In genomic region chr4:109497511-109497910, GRCh38 we compare ENCODE assay signal across 12 cellular contexts.
"Had no signal": no experiment of that assay in that cellular context is flagged by ENCODE, and none has a peak within 500 bp of the region (broad histone marks: within the 10 kb centered on the region; RNA-seq: fewer than 3 reads in every experiment).

No MANE protein-coding gene starts in this region.

- DNase-seq: effector memory CD4-positive, alpha-beta T cell; kidney glomerular epithelial cell; mucosa of descending colon; naive thymus-derived CD8-positive, alpha-beta T cell; posterior cingulate gyrus; sigmoid colon; stimulated activated CD4-positive, alpha-beta T cell treated with anti-CD3 and anti-CD28 coated beads, Interleukin-12 subunit alpha, Interleukin-12 subunit beta, amount 100 ng/mL, for 4 hours; testis; upper lobe of right lung had no signal

- H3K27me3 Mint-ChIP-seq: naive thymus-derived CD8-positive, alpha-beta T cell; stimulated activated naive CD8-positive, alpha-beta T cell treated with anti-CD3 and anti-CD28 coated beads, Interleukin-15, Interleukin-2, amounts not matched to agents 100 ng/mL and 50 ng/mL, for 24 hours had no signal

- ATAC-seq: esophagus mucosa; mucosa of descending colon; naive thymus-derived CD8-positive, alpha-beta T cell; upper lobe of right lung had no signal

- H3K4me3 Mint-ChIP-seq: naive thymus-derived CD8-positive, alpha-beta T cell; stimulated activated naive CD8-positive, alpha-beta T cell treated with anti-CD3 and anti-CD28 coated beads, Interleukin-15, Interleukin-2, amounts not matched to agents 100 ng/mL and 50 ng/mL, for 24 hours had no signal

- H3K9me3 Mint-ChIP-seq: naive thymus-derived CD8-positive, alpha-beta T cell; stimulated activated naive CD8-positive, alpha-beta T cell treated with anti-CD3 and anti-CD28 coated beads, Interleukin-15, Interleukin-2, amounts not matched to agents 100 ng/mL and 50 ng/mL, for 24 hours had no signal

- FAIRE-seq: islet of Langerhans had no signal

- H3K27ac Mint-ChIP-seq: stimulated activated naive CD8-positive, alpha-beta T cell treated with anti-CD3 and anti-CD28 coated beads, Interleukin-15, Interleukin-2, amounts not matched to agents 100 ng/mL and 50 ng/mL, for 24 hours had no signal
